ENCODE assay signal across 15 cellular contexts in the genomic region with DNA sequence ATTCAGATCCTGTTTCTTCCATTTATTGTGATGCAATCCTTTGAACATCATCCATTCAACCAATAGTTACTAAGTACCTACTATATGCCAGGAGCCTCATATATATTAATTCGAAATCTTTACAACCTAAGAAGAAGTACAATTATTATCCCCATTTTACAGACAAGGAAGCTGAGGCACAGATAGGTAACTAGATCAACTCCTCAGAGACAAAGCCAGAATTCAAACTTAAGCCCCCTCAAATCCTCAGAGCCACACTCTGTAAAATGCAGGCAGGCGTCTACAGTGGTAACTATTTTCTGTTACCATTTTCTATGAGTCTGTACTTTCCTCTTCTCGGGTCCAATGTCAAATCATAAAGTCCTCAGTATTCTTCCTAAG.
DNase-seq lines count a peak whose midpoint lies in the region; ATAC-seq and TF ChIP-seq lines count a peak whose summit lies in the region.
"Had no signal": no experiment of that assay in that cellular context is flagged by ENCODE, and none has a peak within 500 bp of the region (broad histone marks: within the 10 kb centered on the region; RNA-seq: fewer than 3 reads in every experiment).

No MANE protein-coding gene starts in this region.

- no peak for TF ChIP-seq EP300 in upper lobe of left lung (IDR thresholded peaks at IDR 0.05)

- no peaks in the 10 kb centered on the region for H3K36me3 Mint-ChIP-seq in WTC11

- ATAC-seq in left cardiac atrium = no peak
- no peak for ATAC-seq in WTC11
- ATAC-seq in upper lobe of left lung (ENCODE audit: low FRiP score in 2 of 2) = no peak
- ATAC-seq: left lobe of liver had no signal

- DNase-seq in left ventricle myocardium inferior = no peak
- no peak for DNase-seq in left cardiac atrium
- no peak for DNase-seq in WTC11 (ENCODE audit: low spot score)
- DNase-seq in upper lobe of left lung = no peak
- DNase-seq in DMS 273 (lab: John Stamatoyannopoulos, UW; ENCODE audit: unreplicated experiment) = no peak
- DNase-seq in NCI-H82 (lab: John Stamatoyannopoulos, UW) = no peak
- DNase-seq in MV-4-11 (lab: John Stamatoyannopoulos, UW) = no peak
- DNase-seq: activated CD4-positive, alpha-beta T cell treated with anti-CD3 and anti-CD28 coated beads, Interleukin-2, amount 50 U/mL, for 1 hour; AML-193; DND-41; NCI-H1105 treated with DMSO at 0.1 percent for 48 hours; NCI-H446; nucleus accumbens had no signal

- no peaks in the 10 kb centered on the region for H3K27me3 Mint-ChIP-seq in WTC11 (ENCODE audit: low read depth)

- intact Hi-C loops in left ventricle myocardium inferior (cut with micrococcal nuclease) = no loop called here
- intact Hi-C loops in left cardiac atrium (cut with DNase I) = loop anchor here (5.0 to 10.0 kb wide), 3 partner anchors 37 to 99 kb away; no protein-coding TSS in a partner anchor

- CTCF ChIA-PET in WTC11 (lab: Charles Lee) = interaction anchor here (1.3 to 1.9 kb wide), 2 partner anchors 52 to 451 kb away, joined by 5 to 6 read pairs; no protein-coding TSS in a partner anchor

- H3K9me3 Mint-ChIP-seq in WTC11 = no peaks in the 10 kb centered on the region

- H3K4me1 Mint-ChIP-seq in WTC11 = peaks cover 35% of the 10 kb centered on the region

- POLR2A ChIA-PET in WTC11 (lab: Charles Lee) = no interaction called here

- TF ChIP-seq POLR2A in upper lobe of left lung (IDR thresholded peaks at IDR 0.05) = no peak

- TF ChIP-seq CTCF in left ventricle myocardium inferior (IDR thresholded peaks at IDR 0.05; ENCODE audit: borderline replicate concordance) (no peak), WTC11 (IDR thresholded peaks at IDR 0.05) (no peak), upper lobe of left lung (IDR thresholded peaks at IDR 0.05) (no peak)

- H3K27ac ChIP-seq in left ventricle myocardium inferior (replicated peaks) = peak overlapping the region; percentile 98
- H3K27ac ChIP-seq in mesodermal cell (ENCODE audit: low read depth, low read length, severe bottlenecking) = peak overlapping the region; percentile 49
- peak overlapping the region; percentile 95 to 99 (median 97) for H3K27ac ChIP-seq in upper lobe of left lung

- H3K4me3 Mint-ChIP-seq in WTC11 = no peak overlapping the region

- H3K27me3 ChIP-seq in left ventricle myocardium inferior (ENCODE audit: low read depth) = no peaks in the 10 kb centered on the region
- no peaks in the 10 kb centered on the region for H3K27me3 ChIP-seq in upper lobe of left lung

- H3K9me3 ChIP-seq in left ventricle myocardium inferior (replicated peaks) = no peaks in the 10 kb centered on the region
- H3K9me3 ChIP-seq in mesodermal cell (ENCODE audit: control insufficient read depth, low read length) = no peaks in the 10 kb centered on the region
- H3K9me3 ChIP-seq in upper lobe of left lung = no peaks in the 10 kb centered on the region

- WGBS in mesodermal cell (ENCODE audit: insufficient coverage in 2 of 2), 2 experiments = 91 to 96% methylated on average over 3 of the region's 3 CpGs
- 98 to 100% methylated on average over 3 of the region's 3 CpGs for WGBS in upper lobe of left lung, 2 donors

- peak overlapping the region; percentile 96 for H3K27ac Mint-ChIP-seq in WTC11

- H3K36me3 ChIP-seq in left ventricle myocardium inferior = peaks cover under 1% of the 10 kb centered on the region
- H3K36me3 ChIP-seq in mesodermal cell (ENCODE audit: control insufficient read depth, insufficient read depth, low read length) = peaks cover 24% of the 10 kb centered on the region
- H3K36me3 ChIP-seq in upper lobe of left lung = peaks cover 0 to under 1% (median 0%) of the 10 kb centered on the region in 4 donors

- H3K4me1 ChIP-seq in left ventricle myocardium inferior (peaks cover 85% of the 10 kb centered on the region), mesodermal cell (ENCODE audit: control insufficient read depth, insufficient read depth, low read length, poor library complexity, severe bottlenecking) (peaks cover 15% of the 10 kb centered on the region), upper lobe of left lung (peaks cover 36 to 64% (median 45%) of the 10 kb centered on the region in 4 donors)

- H3K4me3 ChIP-seq in left ventricle myocardium inferior = no peak overlapping the region
- H3K4me3 ChIP-seq in mesodermal cell (ENCODE audit: extremely low read depth, insufficient read depth, low read length, poor library complexity, severe bottlenecking) = no peak overlapping the region
- H3K4me3 ChIP-seq in upper lobe of left lung = no peak overlapping the region

TF ChIP-seq in WTC11, 78 proteins besides CTCF, POLR2A, EP300 and RAD21:
- TF ChIP-seq JUN (CRISPR knock-in tag; IDR thresholded peaks at IDR 0.05) (no peak), ZNF317 (CRISPR knock-in tag; IDR thresholded peaks at IDR 0.05; ENCODE audit: borderline replicate concordance, low read depth) (no peak), SMAD3 (CRISPR knock-in tag; IDR thresholded peaks at IDR 0.05; ENCODE audit: borderline replicate concordance) (no peak), ZNF396 (CRISPR knock-in tag; IDR thresholded peaks at IDR 0.05; ENCODE audit: borderline replicate concordance) (no peak)
- TF ChIP-seq, protein P1, sequence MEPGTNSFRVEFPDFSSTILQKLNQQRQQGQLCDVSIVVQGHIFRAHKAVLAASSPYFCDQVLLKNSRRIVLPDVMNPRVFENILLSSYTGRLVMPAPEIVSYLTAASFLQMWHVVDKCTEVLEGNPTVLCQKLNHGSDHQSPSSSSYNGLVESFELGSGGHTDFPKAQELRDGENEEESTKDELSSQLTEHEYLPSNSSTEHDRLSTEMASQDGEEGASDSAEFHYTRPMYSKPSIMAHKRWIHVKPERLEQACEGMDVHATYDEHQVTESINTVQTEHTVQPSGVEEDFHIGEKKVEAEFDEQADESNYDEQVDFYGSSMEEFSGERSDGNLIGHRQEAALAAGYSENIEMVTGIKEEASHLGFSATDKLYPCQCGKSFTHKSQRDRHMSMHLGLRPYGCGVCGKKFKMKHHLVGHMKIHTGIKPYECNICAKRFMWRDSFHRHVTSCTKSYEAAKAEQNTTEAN (CRISPR knock-in tag; IDR thresholded peaks at IDR 0.05) = no peak
- TF ChIP-seq, protein P2, sequence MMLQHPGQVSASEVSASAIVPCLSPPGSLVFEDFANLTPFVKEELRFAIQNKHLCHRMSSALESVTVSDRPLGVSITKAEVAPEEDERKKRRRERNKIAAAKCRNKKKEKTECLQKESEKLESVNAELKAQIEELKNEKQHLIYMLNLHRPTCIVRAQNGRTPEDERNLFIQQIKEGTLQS (CRISPR knock-in tag; conservative IDR thresholded peaks at IDR 0.05) = no peak
